Comparison of ENCODE assay signal across 8 cellular contexts in the genomic region with DNA sequence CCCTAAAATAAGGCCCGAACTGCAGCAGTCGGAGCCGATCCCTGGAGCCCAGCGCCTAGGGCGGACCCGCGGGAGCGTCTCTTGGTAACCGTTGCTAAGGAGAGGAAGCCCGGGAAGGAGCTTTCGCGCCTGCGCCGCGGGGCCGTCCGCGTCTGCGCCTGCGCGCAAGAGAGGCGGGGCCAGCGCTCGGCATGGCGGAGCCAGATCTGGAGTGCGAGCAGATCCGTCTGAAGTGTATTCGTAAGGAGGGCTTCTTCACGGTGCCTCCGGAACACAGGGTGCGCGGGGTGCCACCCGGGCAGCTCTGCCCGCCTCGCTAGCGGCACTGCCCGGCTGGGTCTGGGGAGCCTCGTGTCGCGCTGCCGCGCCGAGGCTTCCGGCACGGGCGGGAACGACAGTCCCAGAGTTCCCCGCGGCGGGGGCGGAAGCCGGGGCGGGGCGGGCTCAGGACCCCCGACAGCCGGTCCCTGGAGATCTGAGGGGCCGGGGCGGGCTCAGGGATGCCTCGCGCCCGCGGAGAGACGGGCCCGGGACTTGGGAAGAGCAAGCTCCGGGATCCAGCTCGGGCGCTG. TPM values are rescaled to one million over a fixed set of nuclear protein-coding genes. Genes with fewer than 3 reads are reported as not detected.
DNase-seq lines count a peak whose midpoint lies in the region; ATAC-seq and TF ChIP-seq lines count a peak whose summit lies in the region.

A gene with protein sequence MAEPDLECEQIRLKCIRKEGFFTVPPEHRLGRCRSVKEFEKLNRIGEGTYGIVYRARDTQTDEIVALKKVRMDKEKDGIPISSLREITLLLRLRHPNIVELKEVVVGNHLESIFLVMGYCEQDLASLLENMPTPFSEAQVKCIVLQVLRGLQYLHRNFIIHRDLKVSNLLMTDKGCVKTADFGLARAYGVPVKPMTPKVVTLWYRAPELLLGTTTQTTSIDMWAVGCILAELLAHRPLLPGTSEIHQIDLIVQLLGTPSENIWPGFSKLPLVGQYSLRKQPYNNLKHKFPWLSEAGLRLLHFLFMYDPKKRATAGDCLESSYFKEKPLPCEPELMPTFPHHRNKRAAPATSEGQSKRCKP (plus strand): TSS at position 170 of the 572 bp plus-strand sequence. CDS start 22 bp downstream, at position 192.

- H3K4me3 ChIP-seq in kidney epithelial cell (ENCODE audit: low read depth, low read length): peak within 1 kb of the TSS; percentile 91

- ATAC-seq in GM18907 (IDR thresholded peaks at IDR 0.05; ENCODE audit: unreplicated experiment) (peak; percentile 78), HG03139 (IDR thresholded peaks at IDR 0.05; ENCODE audit: unreplicated experiment) (peak; percentile 72)

- H3K36me3 ChIP-seq in kidney epithelial cell (ENCODE audit: control insufficient read depth, insufficient read depth, low read length): peaks cover 1% of the 10 kb centered on the region

- TF ChIP-seq CTCF in kidney epithelial cell (IDR thresholded peaks at IDR 0.05; ENCODE audit: insufficient read depth, low read length, poor library complexity, severe bottlenecking): no peak

- H3K27me3 ChIP-seq in kidney epithelial cell (ENCODE audit: control insufficient read depth, insufficient read depth, low read length): no peaks in the 10 kb centered on the region

- DNase-seq in AG08395 (ENCODE audit: low spot score) (peak; percentile 99), NCI-H446 (lab: John Stamatoyannopoulos, UW) (peak; percentile 71 to 90), cerebellum (ENCODE audit: low spot score) (peak; percentile 96), kidney epithelial cell (ENCODE audit: low read depth) (no peak)
- DNase-seq in activated CD4-positive, alpha-beta T cell treated with anti-CD3 and anti-CD28 coated beads for 24 hours (ENCODE audit: low read depth in 2 of 2): peak; percentile 85 to 86
- DNase-seq in stimulated activated CD4-positive, alpha-beta T cell treated with anti-CD3 and anti-CD28 coated beads, Interleukin-15, amount 100 ng/mL, for 48 hours (ENCODE audit: low read depth in 2 of 2): peak; percentile 76 to 85

RNA-seq across cellular contexts. Expression of the gene that starts here (rescaled TPM):
- total RNA-seq in cerebellum (31.1 TPM), kidney epithelial cell (50.5 and 61.5 TPM in 2 replicates)
